Comparison of ENCODE assay signal across 12 cellular contexts in genomic region chr15:60115579-60116415, GRCh38.
A peak's percentile ranks its signal among the peaks of the same experiment; 100 is the strongest.
DNase-seq lines count a peak whose midpoint lies in the region; ATAC-seq and TF ChIP-seq lines count a peak whose summit lies in the region.
"Had no signal": no experiment of that assay in that cellular context is flagged by ENCODE, and none has a peak within 500 bp of the region (broad histone marks: within the 10 kb centered on the region; RNA-seq: fewer than 3 reads in every experiment).

No MANE protein-coding gene starts in this region.

- no peak for TF ChIP-seq POLR2A in adrenal gland (IDR thresholded peaks at IDR 0.05)

- in situ Hi-C loops in ACHN (cut with HindIII; ENCODE audit: low pct_ligation_motif_present, low pct_unique_long_range_greater_than_20kb, low sequenced_read_pairs), result no loop called here

- POLR2A ChIA-PET in CD8-positive, alpha-beta memory T cell (lab: Charles Lee), result interaction anchor here (0.6 kb wide), 1 partner anchor 454 kb away, joined by 4 read pairs; no protein-coding TSS in a partner anchor

- no peaks in the 10 kb centered on the region for H4K20me1 ChIP-seq in fibroblast of lung (ENCODE audit: control insufficient read depth, extremely low read depth, insufficient read depth, low read length)

- no peaks in the 10 kb centered on the region for H3K9me3 Mint-ChIP-seq in CD8-positive, alpha-beta memory T cell
- H3K9me3 Mint-ChIP-seq: activated naive CD4-positive, alpha-beta T cell treated with anti-CD3 and anti-CD28 coated beads, Interleukin-2, amount 50 U/mL, for 24 hours had no signal

- H3K79me2 ChIP-seq in fibroblast of lung (ENCODE audit: control insufficient read depth, insufficient read depth, low read length), result no peaks in the 10 kb centered on the region

- peaks cover 24% of the 10 kb centered on the region for H3K4me1 ChIP-seq in RWPE2 (ENCODE audit: insufficient read depth, poor library complexity, severe bottlenecking)
- no peaks in the 10 kb centered on the region for H3K4me1 ChIP-seq in fibroblast of lung (ENCODE audit: control insufficient read depth, extremely low read depth, insufficient read depth, low read length)
- no peaks in the 10 kb centered on the region for H3K4me1 ChIP-seq in CD8-positive, alpha-beta memory T cell (ENCODE audit: insufficient read depth, low read length)
- H3K4me1 ChIP-seq in adrenal gland (replicated peaks in 1 of 2), result no peaks in the 10 kb centered on the region
- H3K4me1 ChIP-seq: Caco-2 had no signal

- intact Hi-C loops in adrenal gland (cut with DNase I), result no loop called here

- no peaks in the 10 kb centered on the region for H3K36me3 ChIP-seq in RWPE2 (ENCODE audit: low read depth)
- H3K36me3 ChIP-seq in fibroblast of lung (ENCODE audit: control insufficient read depth, insufficient read depth, low read length), result no peaks in the 10 kb centered on the region
- H3K36me3 ChIP-seq in CD8-positive, alpha-beta memory T cell (ENCODE audit: insufficient read depth, low read length), result no peaks in the 10 kb centered on the region
- no peaks in the 10 kb centered on the region for H3K36me3 ChIP-seq in adrenal gland (replicated peaks in 1 of 2)

- no peak overlapping the region for H3K4me3 ChIP-seq in RWPE2 (ENCODE audit: severe bottlenecking)
- H3K4me3 ChIP-seq in fibroblast of lung (replicated peaks in 1 of 4; ENCODE audit: control extremely low read depth in 1 of 4, insufficient read depth in 1 of 4, low read depth in 3 of 4, low read length in 4 of 4), result no peak overlapping the region
- H3K4me3 ChIP-seq in CD8-positive, alpha-beta memory T cell (ENCODE audit: low read length), result no peak overlapping the region
- H3K4me3 ChIP-seq in adrenal gland, result no peak overlapping the region
- H3K4me3 ChIP-seq: skin epidermis had no signal

- 55 to 62% (median 59%) methylated on average over 9 of the region's 9 CpGs for WGBS in adrenal gland, 4 donors

- no peak for TF ChIP-seq CTCF in RWPE2 (IDR thresholded peaks at IDR 0.05; ENCODE audit: poor library complexity, severe bottlenecking)
- no peak for TF ChIP-seq CTCF in fibroblast of lung (conservative IDR thresholded peaks at IDR 0.05 in 1 of 2, IDR thresholded peaks at IDR 0.05 in 1 of 2; ENCODE audit: low read depth in 1 of 2, low read length in 2 of 2)
- TF ChIP-seq CTCF in adrenal gland (IDR thresholded peaks at IDR 0.05), result no peak

- H3K4me2 ChIP-seq in fibroblast of lung (ENCODE audit: extremely low read depth, insufficient read depth, low read length), result no peak overlapping the region

- CTCF ChIA-PET in CD8-positive, alpha-beta memory T cell (lab: Charles Lee), result interaction anchor here (1.3 kb wide), 1 partner anchor 391 kb away, joined by 3 read pairs; no protein-coding TSS in a partner anchor

- H3K27ac Mint-ChIP-seq in CD8-positive, alpha-beta memory T cell, result no peak overlapping the region
- H3K27ac Mint-ChIP-seq: activated naive CD4-positive, alpha-beta T cell treated with anti-CD3 and anti-CD28 coated beads, Interleukin-2, amount 50 U/mL, for 24 hours had no signal

- H3K27ac ChIP-seq in RWPE2 (ENCODE audit: poor library complexity, severe bottlenecking) (no peak overlapping the region), fibroblast of lung (ENCODE audit: insufficient read depth, low read length) (no peak overlapping the region), adrenal gland (no peak overlapping the region)
- no peak overlapping the region for H3K27ac ChIP-seq in CD8-positive, alpha-beta memory T cell (ENCODE audit: low read depth, low read length)
- H3K27ac ChIP-seq: skin epidermis had no signal

- no peak overlapping the region for H3K4me3 Mint-ChIP-seq in CD8-positive, alpha-beta memory T cell
- H3K4me3 Mint-ChIP-seq: activated naive CD4-positive, alpha-beta T cell treated with anti-CD3 and anti-CD28 coated beads, Interleukin-2, amount 50 U/mL, for 24 hours had no signal

- peaks cover 2 to 8% of the 10 kb centered on the region in 2 donors for H3K27me3 Mint-ChIP-seq in CD8-positive, alpha-beta memory T cell
- H3K27me3 Mint-ChIP-seq: activated naive CD4-positive, alpha-beta T cell treated with anti-CD3 and anti-CD28 coated beads, Interleukin-2, amount 50 U/mL, for 24 hours had no signal

- H3K27me3 ChIP-seq in RWPE2 (ENCODE audit: insufficient read depth, poor library complexity, severe bottlenecking) (no peaks in the 10 kb centered on the region), fibroblast of lung (ENCODE audit: control insufficient read depth, insufficient read depth, low read length) (peaks cover 13% of the 10 kb centered on the region), adrenal gland (peaks cover 23% of the 10 kb centered on the region)
- peaks cover 3% of the 10 kb centered on the region for H3K27me3 ChIP-seq in CD8-positive, alpha-beta memory T cell (ENCODE audit: insufficient read depth, low read length, poor library complexity, severe bottlenecking)

- DNase-seq in ACHN (peak; percentile 80), EL (peak; percentile 32), RWPE2 (ENCODE audit: low spot score) (no peak), fibroblast of lung (ENCODE audit: low read depth in 2 of 2) (peak; percentile 78), AG08395 (ENCODE audit: low spot score) (no peak), adrenal gland (no peak)
- DNase-seq in CD8-positive, alpha-beta memory T cell, result no peak
- DNase-seq: Caco-2; effector memory CD4-positive, alpha-beta T cell had no signal

- H3K9ac ChIP-seq in fibroblast of lung (ENCODE audit: insufficient read depth, low read length), result no peak overlapping the region

- no peaks in the 10 kb centered on the region for H3K36me3 Mint-ChIP-seq in CD8-positive, alpha-beta memory T cell
- H3K36me3 Mint-ChIP-seq: activated naive CD4-positive, alpha-beta T cell treated with anti-CD3 and anti-CD28 coated beads, Interleukin-2, amount 50 U/mL, for 24 hours had no signal

- ATAC-seq in RWPE2 (ENCODE audit: low read depth) (peak; percentile 84), HG03565 (IDR thresholded peaks at IDR 0.05; ENCODE audit: unreplicated experiment) (no peak)

- no peak overlapping the region for H2AFZ ChIP-seq in fibroblast of lung (ENCODE audit: low read length)

- H3K9me3 ChIP-seq in RWPE2 (ENCODE audit: severe bottlenecking) (no peaks in the 10 kb centered on the region), fibroblast of lung (ENCODE audit: control insufficient read depth, insufficient read depth, low read depth, low read length) (no peaks in the 10 kb centered on the region), adrenal gland (replicated peaks in 1 of 3) (no peaks in the 10 kb centered on the region)
- no peaks in the 10 kb centered on the region for H3K9me3 ChIP-seq in CD8-positive, alpha-beta memory T cell (ENCODE audit: low read length)
- H3K9me3 ChIP-seq: Caco-2 had no signal

- peaks cover 0 to 7% (median 0%) of the 10 kb centered on the region in 3 donors for H3K4me1 Mint-ChIP-seq in CD8-positive, alpha-beta memory T cell

Comparison
In these comparisons a context has a peak if more than half of its experiments do, and no peak if none do; other contexts are left out.
1. DNase-seq: peak in ACHN (single experiment), EL (single experiment) and fibroblast of lung (2 of 2); none in RWPE2 (single experiment), AG08395 (single experiment), CD8-positive, alpha-beta memory T cell (0 of 5) and adrenal gland (0 of 7).